In the genomic region with DNA sequence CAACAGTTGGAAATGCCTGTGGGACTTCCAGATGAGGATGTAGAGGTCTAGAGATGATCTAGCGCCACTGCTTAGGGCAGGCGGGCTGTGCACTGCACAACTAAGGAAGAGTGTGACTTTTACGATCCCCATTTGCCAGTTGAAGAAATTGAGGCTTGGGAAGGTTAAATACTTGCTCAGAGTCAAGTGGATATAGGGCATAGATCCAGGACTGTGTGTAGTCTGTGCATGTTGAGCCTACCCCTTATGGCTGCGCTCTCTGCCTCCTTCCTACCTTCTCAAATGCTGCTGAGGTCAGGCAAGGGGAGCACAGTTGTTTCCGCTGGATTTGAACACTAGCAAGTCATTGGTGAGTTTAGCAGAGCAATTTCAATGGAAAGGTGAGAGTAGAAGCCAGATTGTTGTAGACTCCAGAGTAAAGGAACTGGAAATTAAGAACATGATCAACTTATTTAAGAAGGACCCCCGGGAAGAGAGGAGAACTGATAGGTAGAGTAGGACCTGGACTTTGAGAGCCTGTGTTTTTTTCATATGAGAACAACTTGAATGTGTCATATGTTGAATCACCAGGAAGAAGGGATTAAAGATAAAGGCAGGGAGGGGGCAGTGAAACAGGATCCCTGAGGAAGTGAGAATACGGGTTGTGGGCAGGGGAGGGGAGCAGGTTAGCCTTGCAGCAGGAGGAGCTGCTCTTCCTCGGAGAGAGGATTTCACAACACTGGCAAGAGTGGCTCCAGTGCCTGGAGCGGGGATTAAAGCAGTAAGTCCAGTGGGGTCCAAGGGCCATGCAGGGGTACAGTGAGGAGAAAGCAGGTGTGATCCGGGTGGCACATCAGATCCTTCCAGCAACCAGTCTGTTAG, we compare ENCODE assay signal across 8 cellular contexts. TPM values are rescaled to one million over a fixed set of nuclear protein-coding genes. Genes with fewer than 3 reads are reported as not detected.
DNase-seq lines count a peak whose midpoint lies in the region; ATAC-seq and TF ChIP-seq lines count a peak whose summit lies in the region.

No MANE protein-coding gene starts in this region.

- peak overlapping the region; percentile 90 to 98 (median 94) for H3K27ac Mint-ChIP-seq in immature natural killer cell
- H3K27ac Mint-ChIP-seq in type B pancreatic cell: peak overlapping the region; percentile 57
- no peak overlapping the region for H3K27ac Mint-ChIP-seq in WTC11

- H3K4me3 Mint-ChIP-seq in immature natural killer cell (peak overlapping the region; percentile 72 to 81 (median 80)), type B pancreatic cell (peak overlapping the region; percentile 53), WTC11 (no peak overlapping the region)

- H3K27me3 Mint-ChIP-seq in immature natural killer cell (ENCODE audit: low read depth in 3 of 3) (peaks cover 5 to 10% (median 6%) of the 10 kb centered on the region in 3 donors), type B pancreatic cell (no peaks in the 10 kb centered on the region), WTC11 (ENCODE audit: low read depth) (peaks cover 88% of the 10 kb centered on the region)

- H3K36me3 Mint-ChIP-seq in immature natural killer cell (peaks cover 6 to 22% (median 13%) of the 10 kb centered on the region in 3 donors), type B pancreatic cell (peaks cover 13% of the 10 kb centered on the region), WTC11 (0 out of 2 replicates have a peak, but pooled peaks cover 2% of the 10 kb centered on the region)

- CTCF ChIA-PET in WTC11 (lab: Charles Lee): interaction anchor here (0.8 to 1.5 kb wide), 4 partner anchors 14 to 581 kb away, joined by 3 to 7 read pairs (median 5); no protein-coding TSS in a partner anchor

- TF ChIP-seq CTCF in AG09319 (IDR thresholded peaks at IDR 0.05; ENCODE audit: low read depth, low read length): peak; percentile 20
- no peak for TF ChIP-seq CTCF in type B pancreatic cell (conservative IDR thresholded peaks at IDR 0.05)
- no peak for TF ChIP-seq CTCF in WTC11 (IDR thresholded peaks at IDR 0.05)

- peaks cover 77 to 80% of the 10 kb centered on the region in 2 donors for H3K4me1 Mint-ChIP-seq in immature natural killer cell
- H3K4me1 Mint-ChIP-seq in type B pancreatic cell (ENCODE audit: unreplicated experiment): peaks cover 37% of the 10 kb centered on the region
- H3K4me1 Mint-ChIP-seq in WTC11: peaks cover 52% of the 10 kb centered on the region

- H3K9me3 Mint-ChIP-seq in immature natural killer cell: no peaks in the 10 kb centered on the region
- H3K9me3 Mint-ChIP-seq in type B pancreatic cell: no peaks in the 10 kb centered on the region
- H3K9me3 Mint-ChIP-seq in WTC11: no peaks in the 10 kb centered on the region

- POLR2A ChIA-PET in WTC11 (lab: Charles Lee): no interaction called here

- DNase-seq in AG09319 (ENCODE audit: extremely low read depth, low read depth) (peak; percentile 74), HPDE6-E6E7 (ENCODE audit: extremely low spot score) (peak; percentile 90), UCSD-AML1 (lab: John Stamatoyannopoulos, UW; ENCODE audit: unreplicated experiment) (peak; percentile 32), immature natural killer cell (no peak), type B pancreatic cell (ENCODE audit: extremely low spot score, unreplicated experiment) (no peak), WTC11 (ENCODE audit: low spot score) (no peak)
- DNase-seq in effector CD8-positive, alpha-beta T cell (lab: John Stamatoyannopoulos, UW): no peak
- DNase-seq in stimulated activated CD4-positive, alpha-beta T cell treated with anti-CD3 and anti-CD28 coated beads, Interleukin-12 subunit alpha, Interleukin-12 subunit beta, amount 100 ng/mL, for 4 hours: no peak

- no peak for ATAC-seq in WTC11

TF ChIP-seq in WTC11, 78 proteins besides CTCF, POLR2A, EP300 and RAD21:
- TF ChIP-seq, protein P1, sequence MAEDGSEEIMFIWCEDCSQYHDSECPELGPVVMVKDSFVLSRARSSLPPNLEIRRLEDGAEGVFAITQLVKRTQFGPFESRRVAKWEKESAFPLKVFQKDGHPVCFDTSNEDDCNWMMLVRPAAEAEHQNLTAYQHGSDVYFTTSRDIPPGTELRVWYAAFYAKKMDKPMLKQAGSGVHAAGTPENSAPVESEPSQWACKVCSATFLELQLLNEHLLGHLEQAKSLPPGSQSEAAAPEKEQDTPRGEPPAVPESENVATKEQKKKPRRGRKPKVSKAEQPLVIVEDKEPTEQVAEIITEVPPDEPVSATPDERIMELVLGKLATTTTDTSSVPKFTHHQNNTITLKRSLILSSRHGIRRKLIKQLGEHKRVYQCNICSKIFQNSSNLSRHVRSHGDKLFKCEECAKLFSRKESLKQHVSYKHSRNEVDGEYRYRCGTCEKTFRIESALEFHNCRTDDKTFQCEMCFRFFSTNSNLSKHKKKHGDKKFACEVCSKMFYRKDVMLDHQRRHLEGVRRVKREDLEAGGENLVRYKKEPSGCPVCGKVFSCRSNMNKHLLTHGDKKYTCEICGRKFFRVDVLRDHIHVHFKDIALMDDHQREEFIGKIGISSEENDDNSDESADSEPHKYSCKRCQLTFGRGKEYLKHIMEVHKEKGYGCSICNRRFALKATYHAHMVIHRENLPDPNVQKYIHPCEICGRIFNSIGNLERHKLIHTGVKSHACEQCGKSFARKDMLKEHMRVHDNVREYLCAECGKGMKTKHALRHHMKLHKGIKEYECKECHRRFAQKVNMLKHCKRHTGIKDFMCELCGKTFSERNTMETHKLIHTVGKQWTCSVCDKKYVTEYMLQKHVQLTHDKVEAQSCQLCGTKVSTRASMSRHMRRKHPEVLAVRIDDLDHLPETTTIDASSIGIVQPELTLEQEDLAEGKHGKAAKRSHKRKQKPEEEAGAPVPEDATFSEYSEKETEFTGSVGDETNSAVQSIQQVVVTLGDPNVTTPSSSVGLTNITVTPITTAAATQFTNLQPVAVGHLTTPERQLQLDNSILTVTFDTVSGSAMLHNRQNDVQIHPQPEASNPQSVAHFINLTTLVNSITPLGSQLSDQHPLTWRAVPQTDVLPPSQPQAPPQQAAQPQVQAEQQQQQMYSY (CRISPR knock-in tag; IDR thresholded peaks at IDR 0.05): no peak
- no peak for TF ChIP-seq NFYB (CRISPR knock-in tag; conservative IDR thresholded peaks at IDR 0.05; ENCODE audit: low read depth)

RNA-seq across cellular contexts. Expression of a gene that starts 2.7 kb away (rescaled TPM):
- polyA plus RNA-seq in immature natural killer cell: 100 to 1,000 TPM; 126 to 232 (median 141) TPM
- total RNA-seq in type B pancreatic cell (ENCODE audit: low replicate concordance) (111 and 120 TPM in 2 replicates), WTC11 (2021) (21.3 to 24.6 TPM (median 24.2 TPM) in 3 replicates)

RNA-seq across cellular contexts. Expression of a gene that starts 49.6 kb away (rescaled TPM):
- under 1 TPM in 1 of 3 donors, not detected in 2; 0.09 TPM for polyA plus RNA-seq in immature natural killer cell
- 0.71 and 2.3 TPM in 2 replicates for total RNA-seq in type B pancreatic cell (ENCODE audit: low replicate concordance)
- total RNA-seq in WTC11 (2021): 0.14 to 0.28 TPM in 2 of 3 replicates, not detected in the other

Comparison
In these comparisons a context has a peak if more than half of its experiments do, and no peak if none do; other contexts are left out.
1. DNase-seq: peak in AG09319 (single experiment), HPDE6-E6E7 (single experiment) and UCSD-AML1 (single experiment); none in immature natural killer cell (0 of 3), type B pancreatic cell (single experiment), effector CD8-positive, alpha-beta T cell (single experiment), stimulated activated CD4-positive, alpha-beta T cell treated with anti-CD3 and anti-CD28 coated beads, Interleukin-12 subunit alpha, Interleukin-12 subunit beta, amount 100 ng/mL, for 4 hours (single experiment) and WTC11 (single experiment).